22 cellular contexts compared by ENCODE assay signal in genomic region chr16:8736123-8736680, GRCh38.
DNase-seq lines count a peak whose midpoint lies in the region; ATAC-seq and TF ChIP-seq lines count a peak whose summit lies in the region.
"Had no signal": no experiment of that assay in that cellular context is flagged by ENCODE, and none has a peak within 500 bp of the region (broad histone marks: within the 10 kb centered on the region; RNA-seq: fewer than 3 reads in every experiment).

No MANE protein-coding gene starts in this region.

- BruUV-seq in mammary epithelial cell (replicated peaks; lab: Mats Ljungman, UMichigan), result no TSS peak

- TF ChIP-seq CTCF in nephron progenitor cell (IDR thresholded peaks at IDR 0.05) (no peak), mammary epithelial cell (conservative IDR thresholded peaks at IDR 0.05 in 1 of 2, IDR thresholded peaks at IDR 0.05 in 1 of 2; ENCODE audit: extremely low read depth in 1 of 2, insufficient read depth in 1 of 2, low read depth in 1 of 2, low read length in 2 of 2) (no peak)

- peaks cover 22% of the 10 kb centered on the region for H3K9me3 Mint-ChIP-seq in nephron progenitor cell
- no peaks in the 10 kb centered on the region for H3K9me3 Mint-ChIP-seq in stimulated activated effector memory CD8-positive, alpha-beta T cell treated with anti-CD3 and anti-CD28 coated beads, Interleukin-12 subunit alpha, Interleukin-12 subunit beta, amount 100 ng/mL, for 72 hours
- no peaks in the 10 kb centered on the region for H3K9me3 Mint-ChIP-seq in activated CD4-positive, alpha-beta memory T cell treated with anti-CD3 and anti-CD28 coated beads, Interleukin-2, amount 10 ng/mL, durations not matched to agents 7 days and 5 days

- H3K27ac ChIP-seq in mammary epithelial cell (ENCODE audit: insufficient read depth, low read depth, low read length), result no peak overlapping the region
- H3K27ac ChIP-seq: 22Rv1, SJCRH30 had no signal

- H3K27ac Mint-ChIP-seq in nephron progenitor cell, result peak overlapping the region; percentile 92
- H3K27ac Mint-ChIP-seq in stimulated activated effector memory CD8-positive, alpha-beta T cell treated with anti-CD3 and anti-CD28 coated beads, Interleukin-12 subunit alpha, Interleukin-12 subunit beta, amount 100 ng/mL, for 72 hours, result peak overlapping the region; percentile 3
- no peak overlapping the region for H3K27ac Mint-ChIP-seq in activated CD4-positive, alpha-beta memory T cell treated with anti-CD3 and anti-CD28 coated beads, Interleukin-2, amount 10 ng/mL, durations not matched to agents 7 days and 5 days

- dilution Hi-C loops in mammary epithelial cell (cut with HindIII; ENCODE audit: low sequenced_read_pairs), result no loop called here

- no peak overlapping the region for H3K9ac ChIP-seq in mammary epithelial cell (ENCODE audit: insufficient read depth, low read length)

- H2AFZ ChIP-seq in mammary epithelial cell (ENCODE audit: low read depth, low read length), result no peak overlapping the region

- no peak overlapping the region for H3K4me3 Mint-ChIP-seq in nephron progenitor cell
- H3K4me3 Mint-ChIP-seq in stimulated activated effector memory CD8-positive, alpha-beta T cell treated with anti-CD3 and anti-CD28 coated beads, Interleukin-12 subunit alpha, Interleukin-12 subunit beta, amount 100 ng/mL, for 72 hours, result no peak overlapping the region
- H3K4me3 Mint-ChIP-seq in activated CD4-positive, alpha-beta memory T cell treated with anti-CD3 and anti-CD28 coated beads, Interleukin-2, amount 10 ng/mL, durations not matched to agents 7 days and 5 days, result no peak overlapping the region

- in situ Hi-C loops in mammary epithelial cell (cut with MboI; ENCODE audit: low sequenced_read_pairs in 2 of 2), result no loop called here

- no peaks in the 10 kb centered on the region for H3K79me2 ChIP-seq in mammary epithelial cell (ENCODE audit: insufficient read depth, low read length)

- ATAC-seq in stimulated activated effector memory CD8-positive, alpha-beta T cell treated with anti-CD3 and anti-CD28 coated beads, Interleukin-12 subunit alpha, Interleukin-12 subunit beta, amount 100 ng/mL, for 72 hours, result no peak
- ATAC-seq: HCT116, PC-3 had no signal

- no peaks in the 10 kb centered on the region for H4K20me1 ChIP-seq in mammary epithelial cell (ENCODE audit: insufficient read depth, low read length)

- CTCF ChIA-PET in mammary epithelial cell (lab: Charles Lee; ENCODE audit: low non-redundant PET), result no interaction called here
- CTCF ChIA-PET in activated CD4-positive, alpha-beta memory T cell treated with anti-CD3 and anti-CD28 coated beads, Interleukin-2, amount 10 ng/mL, durations not matched to agents 7 days and 5 days (lab: Charles Lee), result no interaction called here

- H3K36me3 ChIP-seq in mammary epithelial cell (ENCODE audit: insufficient read depth, low read length), result no peaks in the 10 kb centered on the region

- 74% methylated on average over 8 of the region's 9 CpGs for WGBS in mammary epithelial cell (ENCODE audit: low coverage, missing lambda C conversion rate)

- no peaks in the 10 kb centered on the region for H3K27me3 ChIP-seq in mammary epithelial cell (ENCODE audit: insufficient read depth, low read length)
- H3K27me3 ChIP-seq: SJCRH30 had no signal

- intact Hi-C loops in mammary epithelial cell (cut with micrococcal nuclease), result no loop called here

- no peak overlapping the region for H3K4me3 ChIP-seq in mammary epithelial cell (replicated peaks in 1 of 3; ENCODE audit: insufficient read depth in 1 of 3, low read depth in 2 of 3, low read length in 3 of 3)
- H3K4me3 ChIP-seq: SJCRH30 had no signal

- peaks cover 17% of the 10 kb centered on the region for H3K4me1 Mint-ChIP-seq in nephron progenitor cell
- H3K4me1 Mint-ChIP-seq in stimulated activated effector memory CD8-positive, alpha-beta T cell treated with anti-CD3 and anti-CD28 coated beads, Interleukin-12 subunit alpha, Interleukin-12 subunit beta, amount 100 ng/mL, for 72 hours, result no peaks in the 10 kb centered on the region
- no peaks in the 10 kb centered on the region for H3K4me1 Mint-ChIP-seq in activated CD4-positive, alpha-beta memory T cell treated with anti-CD3 and anti-CD28 coated beads, Interleukin-2, amount 10 ng/mL, durations not matched to agents 7 days and 5 days

- H3K4me1 ChIP-seq in mammary epithelial cell (ENCODE audit: insufficient read depth, low read length), result no peaks in the 10 kb centered on the region
- H3K4me1 ChIP-seq: SJCRH30 had no signal

- peaks cover 36% of the 10 kb centered on the region for H3K36me3 Mint-ChIP-seq in nephron progenitor cell (ENCODE audit: low read depth)
- no peaks in the 10 kb centered on the region for H3K36me3 Mint-ChIP-seq in stimulated activated effector memory CD8-positive, alpha-beta T cell treated with anti-CD3 and anti-CD28 coated beads, Interleukin-12 subunit alpha, Interleukin-12 subunit beta, amount 100 ng/mL, for 72 hours
- H3K36me3 Mint-ChIP-seq in activated CD4-positive, alpha-beta memory T cell treated with anti-CD3 and anti-CD28 coated beads, Interleukin-2, amount 10 ng/mL, durations not matched to agents 7 days and 5 days (ENCODE audit: low read depth), result peaks cover 3% of the 10 kb centered on the region

- POLR2A ChIA-PET in activated CD4-positive, alpha-beta memory T cell treated with anti-CD3 and anti-CD28 coated beads, Interleukin-2, amount 10 ng/mL, durations not matched to agents 7 days and 5 days (lab: Charles Lee), result no interaction called here

- H3K9me3 ChIP-seq in mammary epithelial cell (replicated peaks; ENCODE audit: insufficient read depth, low read length), result no peaks in the 10 kb centered on the region

- DNase-seq in DMS 273 (lab: John Stamatoyannopoulos, UW; ENCODE audit: unreplicated experiment), result peak; percentile 35
- DNase-seq in DMS 273 treated with DMSO at 0.1 percent for 48 hours (lab: John Stamatoyannopoulos, UW), result no peak
- DNase-seq in SK-N-DZ (ENCODE audit: low spot score), result peak; percentile 71
- no peak for DNase-seq in nephron progenitor cell
- DNase-seq in stimulated activated effector memory CD8-positive, alpha-beta T cell treated with anti-CD3 and anti-CD28 coated beads, Interleukin-12 subunit alpha, Interleukin-12 subunit beta, amount 100 ng/mL, for 72 hours (ENCODE audit: low spot score in 2 of 2), result no peak
- no peak for DNase-seq in mammary epithelial cell
- no peak for DNase-seq in T-helper 2 cell
- DNase-seq in activated CD4-positive, alpha-beta memory T cell treated with anti-CD3 and anti-CD28 coated beads, Interleukin-2, amount 10 ng/mL, durations not matched to agents 7 days and 5 days, result no peak
- DNase-seq: Calu3; GDM1; NCI-H1048; NCI-H1417; NCI-H1694 treated with DMSO at 0.1 percent for 48 hours; NCI-H2081; NCI-H345; NCI-H510A treated with DMSO at 0.1 percent for 48 hours; NCI-H82; NK-92 treated with Interleukin-12 subunit alpha and Interleukin-12 subunit beta, amount 100 ng/mL, for 24 hours; PC-3; SJCRH30 had no signal

- no peak overlapping the region for H3K4me2 ChIP-seq in mammary epithelial cell (ENCODE audit: insufficient read depth, low read depth, low read length)

- H3K27me3 Mint-ChIP-seq in nephron progenitor cell (ENCODE audit: low read depth, poor library complexity), result peaks cover 10% of the 10 kb centered on the region
- no peaks in the 10 kb centered on the region for H3K27me3 Mint-ChIP-seq in activated CD4-positive, alpha-beta memory T cell treated with anti-CD3 and anti-CD28 coated beads, Interleukin-2, amount 10 ng/mL, durations not matched to agents 7 days and 5 days

Comparison
In these comparisons a context has a peak if more than half of its experiments do, and no peak if none do; other contexts are left out.
1. DNase-seq: peak in DMS 273 (single experiment) and SK-N-DZ (single experiment); none in DMS 273 treated with DMSO at 0.1 percent for 48 hours (single experiment), nephron progenitor cell (single experiment), stimulated activated effector memory CD8-positive, alpha-beta T cell treated with anti-CD3 and anti-CD28 coated beads, Interleukin-12 subunit alpha, Interleukin-12 subunit beta, amount 100 ng/mL, for 72 hours (0 of 2), mammary epithelial cell (single experiment), T-helper 2 cell (0 of 5) and activated CD4-positive, alpha-beta memory T cell treated with anti-CD3 and anti-CD28 coated beads, Interleukin-2, amount 10 ng/mL, durations not matched to agents 7 days and 5 days (single experiment).